In the genomic region with DNA sequence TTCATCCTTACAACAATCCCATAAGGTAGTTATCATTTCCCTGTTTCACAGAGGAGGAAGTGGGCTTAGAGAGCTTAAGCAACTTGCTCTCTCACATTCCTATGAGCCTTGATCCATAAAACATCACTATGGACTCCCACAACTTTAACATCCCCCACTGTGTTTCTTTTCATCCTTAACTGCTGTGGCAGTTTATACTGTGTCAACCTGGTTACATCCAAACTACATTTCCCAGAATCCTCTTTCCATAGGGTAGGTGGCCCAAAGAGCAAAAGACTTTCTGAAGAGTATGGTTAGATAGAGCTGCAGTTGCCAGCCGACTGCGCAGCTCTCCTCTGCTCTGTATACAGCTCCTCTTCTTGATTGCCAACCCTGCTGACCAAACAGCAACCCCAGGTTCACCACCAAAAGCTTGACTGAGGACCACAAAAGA, we compare ENCODE assay signal across 14 cellular contexts. TPM values are rescaled to one million over a fixed set of nuclear protein-coding genes. Genes with fewer than 3 reads are reported as not detected.
A peak's percentile ranks its signal among the peaks of the same experiment; 100 is the strongest.
DNase-seq lines count a peak whose midpoint lies in the region; ATAC-seq and TF ChIP-seq lines count a peak whose summit lies in the region.
"Had no signal": no experiment of that assay in that cellular context is flagged by ENCODE, and none has a peak within 500 bp of the region (broad histone marks: within the 10 kb centered on the region; RNA-seq: fewer than 3 reads in every experiment).

No MANE protein-coding gene starts in this region.

- H3K27ac ChIP-seq in CD8-positive, alpha-beta memory T cell (ENCODE audit: low read depth, low read length): no peak overlapping the region
- H3K27ac ChIP-seq in IMR-90 (ENCODE audit: insufficient read depth, low read length): no peak overlapping the region
- H3K27ac ChIP-seq: thoracic aorta had no signal

- dilution Hi-C loops in IMR-90 (cut with HindIII; ENCODE audit: low sequenced_read_pairs, unreplicated experiment): no loop called here

- no peaks in the 10 kb centered on the region for H3K9me3 ChIP-seq in CD8-positive, alpha-beta memory T cell (ENCODE audit: low read length)
- no peaks in the 10 kb centered on the region; the same call in 1 of the 2 replicates for H3K9me3 ChIP-seq in IMR-90 (ENCODE audit: control insufficient read depth, insufficient read depth, low read length)
- peaks cover 3% of the 10 kb centered on the region for H3K9me3 ChIP-seq in mucosa of descending colon
- H3K9me3 ChIP-seq: thoracic aorta had no signal

- TF ChIP-seq RAD21 in IMR-90 (IDR thresholded peaks at IDR 0.05; ENCODE audit: low read length): no peak

- H2BK20ac ChIP-seq in IMR-90 (ENCODE audit: low read depth, low read length): no peak overlapping the region

- BruUV-seq in IMR-90 (replicated peaks; lab: Mats Ljungman, UMichigan): no TSS peak

- TF ChIP-seq CTCF in IMR-90 (conservative IDR thresholded peaks at IDR 0.05; ENCODE audit: low read depth, low read length) (no peak), mucosa of descending colon (IDR thresholded peaks at IDR 0.05) (no peak)

- H3K14ac ChIP-seq in IMR-90 (replicated peaks; ENCODE audit: low read depth, low read length): no peak overlapping the region

- H2BK120ac ChIP-seq in IMR-90 (ENCODE audit: low read depth, low read length): no peak overlapping the region

- intact Hi-C loops in IMR-90 (cut with micrococcal nuclease): no loop called here
- intact Hi-C loops in mucosa of descending colon (cut with DNase I, micrococcal nuclease): no loop called here

- H2AK5ac ChIP-seq in IMR-90 (ENCODE audit: low read depth, low read length): no peak overlapping the region

- no peak overlapping the region for H3K23ac ChIP-seq in IMR-90 (ENCODE audit: low read depth, low read length)

- TF ChIP-seq POLR2A in IMR-90 (IDR thresholded peaks at IDR 0.05; ENCODE audit: low read depth, low read length): no peak

- no peak overlapping the region for H4K5ac ChIP-seq in IMR-90 (ENCODE audit: low read depth, low read length)

- no peak overlapping the region for H3K4me3 ChIP-seq in CD8-positive, alpha-beta memory T cell (ENCODE audit: low read length)
- H3K4me3 ChIP-seq in IMR-90 (ENCODE audit: insufficient read depth, low read depth, low read length) (no peak overlapping the region), mucosa of descending colon (no peak overlapping the region)
- H3K4me3 ChIP-seq: thoracic aorta had no signal

- H3K27me3 ChIP-seq in CD8-positive, alpha-beta memory T cell (ENCODE audit: insufficient read depth, low read length, poor library complexity, severe bottlenecking): no peaks in the 10 kb centered on the region
- H3K27me3 ChIP-seq in IMR-90 (ENCODE audit: control insufficient read depth, insufficient read depth, low read length): no peaks in the 10 kb centered on the region

- H3K4me1 ChIP-seq in CD8-positive, alpha-beta memory T cell (ENCODE audit: insufficient read depth, low read length): peaks cover 22% of the 10 kb centered on the region
- peaks cover 8% of the 10 kb centered on the region for H3K4me1 ChIP-seq in IMR-90 (ENCODE audit: control insufficient read depth, insufficient read depth, low read length)
- H3K4me1 ChIP-seq in mucosa of descending colon (ENCODE audit: low read depth): peaks cover 16% of the 10 kb centered on the region

- H3K36me3 Mint-ChIP-seq in CD8-positive, alpha-beta memory T cell: peaks cover 0 to 6% (median 4%) of the 10 kb centered on the region in 3 donors
- H3K36me3 Mint-ChIP-seq in central memory CD8-positive, alpha-beta T cell (ENCODE audit: insufficient read depth): peaks cover 10% of the 10 kb centered on the region

- CTCF ChIA-PET in CD8-positive, alpha-beta memory T cell (lab: Charles Lee): interaction anchor here (0.6 kb wide), 1 partner anchor 458 kb away, joined by 3 read pairs; no protein-coding TSS in a partner anchor
- CTCF ChIA-PET in IMR-90 (lab: Yijun Ruan, JAX): interaction anchor here (1.3 kb wide), 1 partner anchor 12 kb away, joined by 5 read pairs; no protein-coding TSS in a partner anchor

- no peaks in the 10 kb centered on the region for H3K9me1 ChIP-seq in IMR-90 (ENCODE audit: insufficient read depth, low read length)

- H3K18ac ChIP-seq in IMR-90 (ENCODE audit: low read depth, low read length): no peak overlapping the region

- no peaks in the 10 kb centered on the region for H3K36me3 ChIP-seq in CD8-positive, alpha-beta memory T cell (ENCODE audit: insufficient read depth, low read length)
- H3K36me3 ChIP-seq in IMR-90 (ENCODE audit: control insufficient read depth, insufficient read depth, low read length) (0 out of 2 replicates have a peak, but pooled peaks cover 2% of the 10 kb centered on the region), mucosa of descending colon (ENCODE audit: low read depth) (no peaks in the 10 kb centered on the region)
- H3K36me3 ChIP-seq: thoracic aorta had no signal

- peaks cover 61 to 85% (median 85%) of the 10 kb centered on the region in 3 donors for H3K4me1 Mint-ChIP-seq in CD8-positive, alpha-beta memory T cell
- H3K4me1 Mint-ChIP-seq in central memory CD8-positive, alpha-beta T cell: peaks cover 59% of the 10 kb centered on the region

- no peak overlapping the region for H3K4me2 ChIP-seq in IMR-90 (ENCODE audit: low read depth, low read length)

- H2AFZ ChIP-seq in IMR-90 (replicated peaks; ENCODE audit: low read length, poor library complexity): no peak overlapping the region

- no peak overlapping the region for H4K8ac ChIP-seq in IMR-90 (ENCODE audit: low read depth in 2 of 2, low read length in 2 of 2)

- no peaks in the 10 kb centered on the region for H3K27me3 Mint-ChIP-seq in CD8-positive, alpha-beta memory T cell
- no peaks in the 10 kb centered on the region for H3K27me3 Mint-ChIP-seq in central memory CD8-positive, alpha-beta T cell

- H2AK9ac ChIP-seq in IMR-90 (replicated peaks; ENCODE audit: low read depth, low read length, poor library complexity): no peak overlapping the region

- peak overlapping the region in 4 of 7 donors; percentile 32 to 68 (median 36) for H3K4me3 Mint-ChIP-seq in CD8-positive, alpha-beta memory T cell
- no peak overlapping the region for H3K4me3 Mint-ChIP-seq in central memory CD8-positive, alpha-beta T cell
- H3K4me3 Mint-ChIP-seq: nephron had no signal

- no peak overlapping the region for H4K91ac ChIP-seq in IMR-90 (ENCODE audit: insufficient read depth, low read depth, low read length)

- H2BK5ac ChIP-seq in IMR-90 (ENCODE audit: low read depth, low read length, poor library complexity, severe bottlenecking): no peak overlapping the region

- H3K9ac ChIP-seq in IMR-90 (ENCODE audit: low read depth, low read length): no peak overlapping the region

- DNase-seq in CD8-positive, alpha-beta memory T cell: no peak
- DNase-seq in IMR-90: peak; percentile 8
- DNase-seq in central memory CD8-positive, alpha-beta T cell (ENCODE audit: low spot score in 2 of 2): no peak
- DNase-seq in mucosa of descending colon: no peak
- no peak for DNase-seq in NCI-H1930 (lab: John Stamatoyannopoulos, UW)
- no peak for DNase-seq in SHP77 treated with DMSO at 0.1 percent for 48 hours (lab: John Stamatoyannopoulos, UW)
- no peak for DNase-seq in stimulated activated CD4-positive, alpha-beta T cell treated with anti-CD3 and anti-CD28 coated beads, Interleukin-4, amount 100 ng/mL, for 24 hours
- DNase-seq: activated CD8-positive, alpha-beta memory T cell treated with anti-CD3 and anti-CD28 coated beads, Interleukin-2, amount 50 U/mL, for 48 hours; amniotic stem cell; Calu3; NCI-H1092 had no signal

- no peak overlapping the region for H3K56ac ChIP-seq in IMR-90 (ENCODE audit: extremely low read depth, insufficient read depth, low read length)

- no peak overlapping the region for H2BK15ac ChIP-seq in IMR-90 (ENCODE audit: low read depth, low read length)

- POLR2A ChIA-PET in CD8-positive, alpha-beta memory T cell (lab: Charles Lee): no interaction called here
- POLR2A ChIA-PET in IMR-90 (lab: Charles Lee; ENCODE audit: unreplicated experiment): interaction anchor here (0.9 kb wide), 1 partner anchor 24 kb away, joined by 3 read pairs; no protein-coding TSS in a partner anchor

- H3K79me1 ChIP-seq in IMR-90 (ENCODE audit: low read depth in 1 of 2, low read length in 2 of 2): peaks cover 18 to 40% of the 10 kb centered on the region in 2 experiments; a peak in 3 of 4 replicates

- in situ Hi-C loops in IMR-90 (cut with MboI; ENCODE audit: low sequenced_read_pairs): no loop called here

- H3K27ac Mint-ChIP-seq in CD8-positive, alpha-beta memory T cell: peak overlapping the region in 6 of 8 donors; percentile 32 to 79 (median 65)
- peak overlapping the region; percentile 69 for H3K27ac Mint-ChIP-seq in central memory CD8-positive, alpha-beta T cell (ENCODE audit: low read depth)

- H3K4ac ChIP-seq in IMR-90 (ENCODE audit: low read depth, low read length): no peak overlapping the region

- H4K20me1 ChIP-seq in IMR-90 (ENCODE audit: insufficient read depth, low read length): peaks cover 57% of the 10 kb centered on the region

- ATAC-seq in IMR-90 (ENCODE audit: low read depth) (peak; percentile 40; the same call in 1 of the 2 replicates), mucosa of descending colon (peak; percentile 23)
- ATAC-seq in central memory CD8-positive, alpha-beta T cell (replicated peaks; ENCODE audit: extremely low read depth, poor library complexity, severe bottlenecking): peak; percentile 45

- H3K9me3 Mint-ChIP-seq in CD8-positive, alpha-beta memory T cell: peaks cover 0 to 3% (median 0%) of the 10 kb centered on the region in 5 donors
- no peaks in the 10 kb centered on the region for H3K9me3 Mint-ChIP-seq in central memory CD8-positive, alpha-beta T cell

- no CpG with 5 or more reads among the region's 2 CpGs for WGBS in IMR-90 (ENCODE audit: extremely low coverage in 2 of 2, insufficient read length in 1 of 2), 2 experiments

TF ChIP-seq in IMR-90, 13 proteins besides CTCF, POLR2A, EP300 and RAD21 (continues in another document):
- TF ChIP-seq RCOR1 (IDR thresholded peaks at IDR 0.05; ENCODE audit: insufficient replicate concordance, low read length) (no peak), CHD1 (IDR thresholded peaks at IDR 0.05; ENCODE audit: low read depth, low read length) (no peak), RFX5 (IDR thresholded peaks at IDR 0.05; ENCODE audit: low read depth, low read length) (no peak), BHLHE40 (IDR thresholded peaks at IDR 0.05; ENCODE audit: low read depth, low read length) (no peak)

RNA-seq across cellular contexts. Expression of gene MAP3K2, which starts 22.5 kb away (rescaled TPM):
- 10 to 100 TPM; 55.9 to 57.7 TPM for total RNA-seq in CD8-positive, alpha-beta memory T cell
- 65.0 TPM for polyA plus RNA-seq in CD8-positive, alpha-beta memory T cell
- total RNA-seq in IMR-90 (2012; rRNA removed) (30.8 and 31.9 TPM in 2 replicates), mucosa of descending colon (10 to 100 TPM; 71.8 to 80.6 (median 77.1) TPM)
- polyA plus RNA-seq in IMR-90 (2012; rRNA removed): 6.2 and 6.5 TPM in 2 replicates
- polyA plus RNA-seq in IMR-90 (2012; cell fraction: cytosol; rRNA removed): 2.0 and 2.1 TPM in 2 replicates
- polyA plus RNA-seq in IMR-90 (2012; cell fraction: nucleus; rRNA removed; ENCODE audit: low replicate concordance): 3.2 and 7.7 TPM in 2 replicates

RNA-seq across cellular contexts. Expression of gene PROC, which starts 53.0 kb away (rescaled TPM):
- total RNA-seq in CD8-positive, alpha-beta memory T cell: under 1 TPM in 1 of 2 experiments, not detected in 1; 0.13 TPM
- not detected for polyA plus RNA-seq in CD8-positive, alpha-beta memory T cell
- total RNA-seq in IMR-90 (2012; rRNA removed) (0.28 TPM in 1 of 2 replicates, not detected in the other), mucosa of descending colon (1 to 10 TPM in 1 of 3 donors, under 1 TPM in 2; 0.80 to 3.6 (median 0.95) TPM)
- polyA plus RNA-seq in IMR-90 (2012; rRNA removed): 0.07 TPM in 1 of 2 replicates, not detected in the other
- 0.10 TPM in 1 of 2 replicates, not detected in the other for polyA plus RNA-seq in IMR-90 (2012; cell fraction: cytosol; rRNA removed)
- 0.05 and 0.22 TPM in 2 replicates for polyA plus RNA-seq in IMR-90 (2012; cell fraction: nucleus; rRNA removed; ENCODE audit: low replicate concordance)
- total RNA-seq: skeletal muscle tissue, thoracic aorta had no signal
